In genomic region chr5:118611332-118611945, GRCh38 we compare ENCODE assay signal across 8 cellular contexts.
A peak's percentile ranks its signal among the peaks of the same experiment; 100 is the strongest.
DNase-seq lines count a peak whose midpoint lies in the region; ATAC-seq, FAIRE-seq and TF ChIP-seq lines count a peak whose summit lies in the region.

No MANE protein-coding gene starts in this region.

- no peak for FAIRE-seq in GM12892 (lab: Jason Lieb, UNC)

- ATAC-seq in HG02870 (IDR thresholded peaks at IDR 0.05; ENCODE audit: unreplicated experiment) (peak; percentile 48), HG03469 (IDR thresholded peaks at IDR 0.05; ENCODE audit: unreplicated experiment) (no peak)

- no peak overlapping the region for H3K4me3 ChIP-seq in GM12864 (ENCODE audit: low read depth, low read length)
- H3K4me3 ChIP-seq in kidney epithelial cell (ENCODE audit: low read depth, low read length): no peak overlapping the region

- TF ChIP-seq CTCF in GM12864 (IDR thresholded peaks at IDR 0.05; ENCODE audit: low read depth, low read length, missing control alignments) (peak; percentile 65), kidney epithelial cell (IDR thresholded peaks at IDR 0.05; ENCODE audit: insufficient read depth, low read length, poor library complexity, severe bottlenecking) (peak; percentile 71)

- DNase-seq in GM12864 (ENCODE audit: low read depth) (no peak), SW480 (ENCODE audit: low spot score) (peak; percentile 54), kidney epithelial cell (ENCODE audit: low read depth) (no peak), NCI-H345 treated with DMSO at 0.1 percent for 48 hours (lab: John Stamatoyannopoulos, UW; ENCODE audit: unreplicated experiment) (no peak), GM12892 (ENCODE audit: insufficient read length) (no peak), SW 1271 (lab: John Stamatoyannopoulos, UW) (no peak)

- no peaks in the 10 kb centered on the region for H3K36me3 ChIP-seq in kidney epithelial cell (ENCODE audit: control insufficient read depth, insufficient read depth, low read length)

- no peaks in the 10 kb centered on the region for H3K27me3 ChIP-seq in kidney epithelial cell (ENCODE audit: control insufficient read depth, insufficient read depth, low read length)

- TF ChIP-seq POLR2A in GM12892 (IDR thresholded peaks at IDR 0.05; ENCODE audit: low read depth, low read length): no peak
